ENCODE assay signal across 1 cellular context in genomic region chr12:57771873-57772428, GRCh38.
TF ChIP-seq lines count a peak whose summit lies in the region.

Gene METTL1, minus strand, starts transcription at chr12:57772105. Its CDS starts 22 bp downstream, at chr12:57772083.

TF ChIP-seq in HEK293, 187 proteins besides CTCF, POLR2A, EP300 and RAD21 (continued from another document and continues in another):
- TF ChIP-seq ZNF23 (tag by site-specific recombination; IDR thresholded peaks at IDR 0.05; ENCODE audit: borderline replicate concordance), result no peak
- peak; percentile 83; the same call in 1 of the 2 replicates for TF ChIP-seq ZNF580 (tag by site-specific recombination; IDR thresholded peaks at IDR 0.05)
- TF ChIP-seq ZNF776 (tag by site-specific recombination; IDR thresholded peaks at IDR 0.05; ENCODE audit: borderline replicate concordance), result no peak
- TF ChIP-seq ZEB2 (tag by site-specific recombination; IDR thresholded peaks at IDR 0.05), result peak; percentile 97
- peak; percentile 51 for TF ChIP-seq ZFP69B (tag by site-specific recombination; IDR thresholded peaks at IDR 0.05)
- no peak; the same call in 1 of the 2 replicates for TF ChIP-seq ZNF121 (tag by site-specific recombination; IDR thresholded peaks at IDR 0.05)
- TF ChIP-seq ZNF354C (tag by site-specific recombination; IDR thresholded peaks at IDR 0.05; ENCODE audit: borderline replicate concordance, low read depth), result no peak
- TF ChIP-seq ZNF518A (tag by site-specific recombination; conservative IDR thresholded peaks at IDR 0.05; ENCODE audit: low read depth), result no peak
- TF ChIP-seq ZNF280D (tag by site-specific recombination; IDR thresholded peaks at IDR 0.05), result no peak; the same call in 1 of the 2 replicates
- no peak for TF ChIP-seq BCL11B (tag by site-specific recombination; IDR thresholded peaks at IDR 0.05; ENCODE audit: low read depth)
- TF ChIP-seq ZNF544 (tag by site-specific recombination; IDR thresholded peaks at IDR 0.05), result no peak
- no peak for TF ChIP-seq ZNF214 (tag by site-specific recombination; IDR thresholded peaks at IDR 0.05; ENCODE audit: borderline replicate concordance)
- no peak for TF ChIP-seq ZNF239 (tag by site-specific recombination; IDR thresholded peaks at IDR 0.05)
- no peak for TF ChIP-seq ZNF274 (IDR thresholded peaks at IDR 0.05; ENCODE audit: low read length)
- TF ChIP-seq ZNF274 (tag by site-specific recombination; IDR thresholded peaks at IDR 0.05; ENCODE audit: borderline replicate concordance), result no peak
- peak; percentile 76; the same call in 1 of the 2 replicates for TF ChIP-seq KLF9 (tag by site-specific recombination; IDR thresholded peaks at IDR 0.05; ENCODE audit: low read depth)
- TF ChIP-seq ZNF558 (tag by site-specific recombination; IDR thresholded peaks at IDR 0.05), result no peak
- TF ChIP-seq EGR2 (tag by site-specific recombination; IDR thresholded peaks at IDR 0.05; ENCODE audit: low read depth), result peak; percentile 58
- TF ChIP-seq ZBTB8A (tag by site-specific recombination; IDR thresholded peaks at IDR 0.05), result peak; percentile 90
- TF ChIP-seq ZNF629 (tag by site-specific recombination; IDR thresholded peaks at IDR 0.05), result peak; percentile 98
- TF ChIP-seq ZNF707 (tag by site-specific recombination; IDR thresholded peaks at IDR 0.05), result no peak
- TF ChIP-seq TRIM28 (IDR thresholded peaks at IDR 0.05; ENCODE audit: borderline replicate concordance, low read length), result peak; percentile 75; the same call in 1 of the 2 replicates
- TF ChIP-seq ZNF785 (tag by site-specific recombination; IDR thresholded peaks at IDR 0.05), result no peak
- no peak for TF ChIP-seq ZBTB6 (tag by site-specific recombination; IDR thresholded peaks at IDR 0.05)
- TF ChIP-seq ZNF341 (tag by site-specific recombination; IDR thresholded peaks at IDR 0.05; ENCODE audit: low read depth), result no peak
- TF ChIP-seq ZBTB7A (tag by site-specific recombination; IDR thresholded peaks at IDR 0.05; ENCODE audit: low read depth), result no peak
- TF ChIP-seq ZNF155 (tag by site-specific recombination; IDR thresholded peaks at IDR 0.05), result no peak
- TF ChIP-seq KLF10 (tag by site-specific recombination; IDR thresholded peaks at IDR 0.05), result peak; percentile 90
- no peak for TF ChIP-seq ZNF560 (tag by site-specific recombination; IDR thresholded peaks at IDR 0.05; ENCODE audit: borderline replicate concordance)
- peak; percentile 97 for TF ChIP-seq ZNF2 (tag by site-specific recombination; IDR thresholded peaks at IDR 0.05)
- TF ChIP-seq ZNF704 (tag by site-specific recombination; IDR thresholded peaks at IDR 0.05), result no peak
- TF ChIP-seq ZNF132 (tag by site-specific recombination; IDR thresholded peaks at IDR 0.05; ENCODE audit: borderline replicate concordance), result no peak
- TF ChIP-seq ZNF501 (tag by site-specific recombination; IDR thresholded peaks at IDR 0.05), result peak; percentile 99
- TF ChIP-seq ZNF529 (tag by site-specific recombination; IDR thresholded peaks at IDR 0.05; ENCODE audit: insufficient replicate concordance), result no peak
- no peak; the same call in 1 of the 2 replicates for TF ChIP-seq REPIN1 (tag by site-specific recombination; IDR thresholded peaks at IDR 0.05; ENCODE audit: low read depth)
- TF ChIP-seq MZF1 (tag by site-specific recombination; IDR thresholded peaks at IDR 0.05; ENCODE audit: borderline replicate concordance), result 0 out of 2 replicates have a peak, but pooled peaks have one; percentile 12
- TF ChIP-seq ZNF670 (tag by site-specific recombination; IDR thresholded peaks at IDR 0.05; ENCODE audit: low read depth), result no peak
- peak; percentile 93 for TF ChIP-seq SP7 (tag by site-specific recombination; IDR thresholded peaks at IDR 0.05)
- TF ChIP-seq ZNF624 (tag by site-specific recombination; IDR thresholded peaks at IDR 0.05), result no peak
- TF ChIP-seq FEZF1 (tag by site-specific recombination; IDR thresholded peaks at IDR 0.05), result 0 out of 2 replicates have a peak, but pooled peaks have one; percentile 11
- TF ChIP-seq ZBTB44 (tag by site-specific recombination; IDR thresholded peaks at IDR 0.05), result peak; percentile 35; the same call in 1 of the 2 replicates
- TF ChIP-seq ZFP3 (tag by site-specific recombination; IDR thresholded peaks at IDR 0.05; ENCODE audit: low read depth), result no peak
- TF ChIP-seq HIC1 (tag by site-specific recombination; IDR thresholded peaks at IDR 0.05), result peak; percentile 70; the same call in 1 of the 2 replicates
- no peak for TF ChIP-seq ZNF645 (tag by site-specific recombination; IDR thresholded peaks at IDR 0.05)
- TF ChIP-seq ZNF623 (tag by site-specific recombination; IDR thresholded peaks at IDR 0.05), result no peak
- TF ChIP-seq IKZF3 (tag by site-specific recombination; IDR thresholded peaks at IDR 0.05), result no peak
- peak; percentile 95 for TF ChIP-seq ZNF10 (tag by site-specific recombination; IDR thresholded peaks at IDR 0.05)
- no peak for TF ChIP-seq ZNF404 (tag by site-specific recombination; IDR thresholded peaks at IDR 0.05)
- peak; percentile 96 for TF ChIP-seq ZBTB48 (tag by site-specific recombination; IDR thresholded peaks at IDR 0.05)
- TF ChIP-seq ZNF792 (tag by site-specific recombination; IDR thresholded peaks at IDR 0.05), result no peak
- TF ChIP-seq ZNF223 (tag by site-specific recombination; IDR thresholded peaks at IDR 0.05), result no peak
- TF ChIP-seq ZNF658 (tag by site-specific recombination; IDR thresholded peaks at IDR 0.05), result no peak
- no peak for TF ChIP-seq ZFP41 (tag by site-specific recombination; IDR thresholded peaks at IDR 0.05; ENCODE audit: borderline replicate concordance)
